8 cellular contexts compared by ENCODE assay signal in the genomic region with DNA sequence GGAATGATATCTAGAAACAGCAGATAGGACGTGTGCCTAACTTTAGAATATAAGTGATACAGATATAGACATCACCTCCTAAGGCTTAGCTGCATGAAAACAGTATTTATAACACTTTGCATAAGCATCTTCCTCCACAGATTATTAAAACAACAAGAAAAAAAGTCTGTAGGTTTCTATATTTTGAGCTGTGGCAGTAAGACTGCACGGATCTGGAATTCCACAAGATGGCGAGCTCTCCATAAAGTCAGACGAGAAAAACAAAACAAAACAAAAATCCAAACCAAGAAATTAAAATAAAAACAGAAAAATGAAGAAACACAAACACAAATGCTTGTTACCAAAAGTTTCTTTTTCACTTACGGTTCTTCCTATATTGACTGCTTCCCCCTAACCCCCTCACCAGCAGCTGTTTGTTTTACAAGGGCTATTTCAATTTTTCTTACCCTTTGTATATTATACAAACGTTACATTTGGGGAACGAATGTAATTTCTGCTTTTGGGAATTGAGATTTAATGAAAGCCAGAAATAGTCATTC.
DNase-seq lines count a peak whose midpoint lies in the region; ATAC-seq, FAIRE-seq and TF ChIP-seq lines count a peak whose summit lies in the region.

No MANE protein-coding gene starts in this region.

- ATAC-seq in GM19455 (IDR thresholded peaks at IDR 0.05; ENCODE audit: unreplicated experiment) (peak; percentile 32), HG02870 (IDR thresholded peaks at IDR 0.05; ENCODE audit: unreplicated experiment) (no peak)

- peak overlapping the region in 2 of 8 donors; percentile 69 to 86 for H3K4me3 Mint-ChIP-seq in CD4-positive, alpha-beta memory T cell

- peak; percentile 52 for TF ChIP-seq CTCF in D721Med (IDR thresholded peaks at IDR 0.05; ENCODE audit: insufficient read depth, missing control alignments)
- TF ChIP-seq CTCF in colonic mucosa (IDR thresholded peaks at IDR 0.05), result peak; percentile 26

- H3K9ac ChIP-seq in colonic mucosa (ENCODE audit: low read depth in 2 of 2, low read length in 2 of 2) (peak overlapping the region in 1 of 2 donors; percentile 12), mucosa of stomach (ENCODE audit: low read length) (peak overlapping the region; percentile 45)

- H3K27ac ChIP-seq in colonic mucosa, result no peak overlapping the region
- no peak overlapping the region for H3K27ac ChIP-seq in CD4-positive, alpha-beta memory T cell (ENCODE audit: low read depth, low read length)

- H3K36me3 ChIP-seq in colonic mucosa, result no peaks in the 10 kb centered on the region
- no peaks in the 10 kb centered on the region for H3K36me3 ChIP-seq in mucosa of stomach (ENCODE audit: control insufficient read depth, insufficient read depth, low read length)
- no peaks in the 10 kb centered on the region for H3K36me3 ChIP-seq in CD4-positive, alpha-beta memory T cell (ENCODE audit: insufficient read depth, low read length)

- DNase-seq in D721Med (ENCODE audit: insufficient read length, low spot score) (no peak), NCI-H774 (lab: John Stamatoyannopoulos, UW) (peak; percentile 55), colonic mucosa (no peak), activated gamma-delta T cell (lab: John Stamatoyannopoulos, UW) (no peak)
- no peak for DNase-seq in CD4-positive, alpha-beta memory T cell

- no peak for FAIRE-seq in D721Med (lab: Jason Lieb, UNC)

- no peaks in the 10 kb centered on the region for H3K27me3 ChIP-seq in colonic mucosa
- H3K27me3 ChIP-seq in mucosa of stomach (ENCODE audit: control insufficient read depth, insufficient read depth, low read length), result no peaks in the 10 kb centered on the region
- H3K27me3 ChIP-seq in CD4-positive, alpha-beta memory T cell (ENCODE audit: insufficient read depth, low read length), result no peaks in the 10 kb centered on the region

- H3K4me3 ChIP-seq in colonic mucosa (no peak overlapping the region), mucosa of stomach (ENCODE audit: low read length) (peak overlapping the region; percentile 6)
- H3K4me3 ChIP-seq in CD4-positive, alpha-beta memory T cell (ENCODE audit: low read length in 2 of 2), result no peak overlapping the region

- H3K27ac Mint-ChIP-seq in CD4-positive, alpha-beta memory T cell, result peak overlapping the region in 1 of 7 donors; percentile 74

- H3K9me3 Mint-ChIP-seq in CD4-positive, alpha-beta memory T cell, result peaks cover 0 to 3% (median 0%) of the 10 kb centered on the region in 8 donors

- H3K36me3 Mint-ChIP-seq in CD4-positive, alpha-beta memory T cell, result no peaks in the 10 kb centered on the region

- H3K4me1 ChIP-seq in colonic mucosa, result no peaks in the 10 kb centered on the region
- H3K4me1 ChIP-seq in mucosa of stomach (ENCODE audit: control insufficient read depth, insufficient read depth, low read length), result peaks cover 22% of the 10 kb centered on the region
- peaks cover 16% of the 10 kb centered on the region for H3K4me1 ChIP-seq in CD4-positive, alpha-beta memory T cell (ENCODE audit: insufficient read depth, low read length)

- POLR2A ChIA-PET in CD4-positive, alpha-beta memory T cell (lab: Charles Lee; ENCODE audit: partially characterized antibody), result interaction anchor here (1.4 kb wide), 1 partner anchor 872 kb away, joined by 3 read pairs; a partner anchor contains a TSS

- intact Hi-C loops in colonic mucosa (cut with DNase I), result no loop called here
- intact Hi-C loops in CD4-positive, alpha-beta memory T cell (cut with micrococcal nuclease), result loop anchor here (2.0 to 5.0 kb wide), 2 partner anchors 688 to 870 kb away; no protein-coding TSS in a partner anchor

- CTCF ChIA-PET in CD4-positive, alpha-beta memory T cell (lab: Charles Lee; ENCODE audit: partially characterized antibody), result interaction anchor here (1.1 to 4.3 kb wide), 5 partner anchors 16 to 591 kb away, joined by 3 to 24 read pairs (median 3); no protein-coding TSS in a partner anchor

- H3K9me3 ChIP-seq in colonic mucosa (no peaks in the 10 kb centered on the region), mucosa of stomach (ENCODE audit: control insufficient read depth, low read length) (no peaks in the 10 kb centered on the region)
- H3K9me3 ChIP-seq in CD4-positive, alpha-beta memory T cell (ENCODE audit: control insufficient read depth in 1 of 2, low read length in 2 of 2), result no peaks in the 10 kb centered on the region

- no peaks in the 10 kb centered on the region for H3K27me3 Mint-ChIP-seq in CD4-positive, alpha-beta memory T cell

- H3K4me1 Mint-ChIP-seq in CD4-positive, alpha-beta memory T cell, result peaks cover 10 to 17% (median 13%) of the 10 kb centered on the region in 4 donors
